ENCODE assay signal across 8 cellular contexts in genomic region chr1:165717918-165718515, GRCh38. TPM values are rescaled to one million over a fixed set of nuclear protein-coding genes. Genes with fewer than 3 reads are reported as not detected.
DNase-seq lines count a peak whose midpoint lies in the region; ATAC-seq and TF ChIP-seq lines count a peak whose summit lies in the region.

No MANE protein-coding gene starts in this region.

- POLR2A ChIA-PET in activated CD4-positive, alpha-beta T cell treated with anti-CD3 and anti-CD28 coated beads for 36 hours (lab: Charles Lee) = no interaction called here
- POLR2A ChIA-PET in HEK293 (lab: Yijun Ruan, JAX) = no interaction called here

- H3K36me3 ChIP-seq in HEK293 (ENCODE audit: control insufficient read depth in 2 of 2, insufficient read depth in 1 of 2, low read length in 2 of 2) = no peaks in the 10 kb centered on the region

- intact Hi-C loops in activated CD4-positive, alpha-beta T cell treated with anti-CD3 and anti-CD28 coated beads for 36 hours (cut with DNase I, micrococcal nuclease) = loop anchor here (1.0 to 5.0 kb wide), 2 partner anchors 196 to 759 kb away; no protein-coding TSS in a partner anchor
- intact Hi-C loops in activated CD4-positive, alpha-beta T cell treated with anti-CD3 and anti-CD28 coated beads, Interleukin-2, amount 10 ng/mL, durations not matched to agents 24 days and 14 days (cut with micrococcal nuclease) = loop anchor here (1.0 kb wide), 2 partner anchors 117 to 196 kb away; no protein-coding TSS in a partner anchor

- no peaks in the 10 kb centered on the region for H3K4me1 Mint-ChIP-seq in activated CD4-positive, alpha-beta T cell treated with anti-CD3 and anti-CD28 coated beads for 36 hours
- H3K4me1 Mint-ChIP-seq in activated CD4-positive, alpha-beta T cell treated with anti-CD3 and anti-CD28 coated beads, Interleukin-2, amount 10 ng/mL, durations not matched to agents 24 days and 14 days = no peaks in the 10 kb centered on the region
- no peaks in the 10 kb centered on the region for H3K4me1 Mint-ChIP-seq in progenitor cell of endocrine pancreas (ENCODE audit: low read depth)

- peaks cover 3% of the 10 kb centered on the region for H3K27me3 Mint-ChIP-seq in activated CD4-positive, alpha-beta T cell treated with anti-CD3 and anti-CD28 coated beads for 36 hours
- H3K27me3 Mint-ChIP-seq in activated CD4-positive, alpha-beta T cell treated with anti-CD3 and anti-CD28 coated beads, Interleukin-2, amount 10 ng/mL, durations not matched to agents 24 days and 14 days = peaks cover 7% of the 10 kb centered on the region
- no peaks in the 10 kb centered on the region for H3K27me3 Mint-ChIP-seq in progenitor cell of endocrine pancreas

- no peaks in the 10 kb centered on the region; the same call in 1 of the 2 replicates for H3K9me3 ChIP-seq in HEK293 (ENCODE audit: control insufficient read depth, insufficient read depth, low read depth, low read length)

- CTCF ChIA-PET in activated CD4-positive, alpha-beta T cell treated with anti-CD3 and anti-CD28 coated beads for 36 hours (lab: Charles Lee) = interaction anchor here (0.5 to 1.0 kb wide), 3 partner anchors 154 to 197 kb away, joined by 3 read pairs; no protein-coding TSS in a partner anchor
- CTCF ChIA-PET in HEK293 (lab: Yijun Ruan, JAX) = interaction anchor here (0.6 to 1.7 kb wide), 14 partner anchors 9 to 766 kb away, joined by 3 to 15 read pairs (median 4); partner anchors contain the start of gene ALDH9A1

- no peak overlapping the region for H3K27ac Mint-ChIP-seq in activated CD4-positive, alpha-beta T cell treated with anti-CD3 and anti-CD28 coated beads for 36 hours
- no peak overlapping the region for H3K27ac Mint-ChIP-seq in activated CD4-positive, alpha-beta T cell treated with anti-CD3 and anti-CD28 coated beads, Interleukin-2, amount 10 ng/mL, durations not matched to agents 24 days and 14 days
- H3K27ac Mint-ChIP-seq in progenitor cell of endocrine pancreas = no peak overlapping the region

- no peaks in the 10 kb centered on the region for H3K36me3 Mint-ChIP-seq in activated CD4-positive, alpha-beta T cell treated with anti-CD3 and anti-CD28 coated beads for 36 hours (ENCODE audit: low read depth)
- H3K36me3 Mint-ChIP-seq in activated CD4-positive, alpha-beta T cell treated with anti-CD3 and anti-CD28 coated beads, Interleukin-2, amount 10 ng/mL, durations not matched to agents 24 days and 14 days (ENCODE audit: low read depth) = no peaks in the 10 kb centered on the region
- no peaks in the 10 kb centered on the region for H3K36me3 Mint-ChIP-seq in progenitor cell of endocrine pancreas (ENCODE audit: insufficient read depth)

- no peaks in the 10 kb centered on the region for H3K9me3 Mint-ChIP-seq in activated CD4-positive, alpha-beta T cell treated with anti-CD3 and anti-CD28 coated beads for 36 hours (ENCODE audit: low read depth)
- H3K9me3 Mint-ChIP-seq in activated CD4-positive, alpha-beta T cell treated with anti-CD3 and anti-CD28 coated beads, Interleukin-2, amount 10 ng/mL, durations not matched to agents 24 days and 14 days = no peaks in the 10 kb centered on the region
- H3K9me3 Mint-ChIP-seq in progenitor cell of endocrine pancreas (ENCODE audit: low read depth) = peaks cover 4% of the 10 kb centered on the region

- TF ChIP-seq CTCF in HEK293 (tag by site-specific recombination; IDR thresholded peaks at IDR 0.05) (peak; percentile 79), foreskin fibroblast (IDR thresholded peaks at IDR 0.05; ENCODE audit: low read depth, low read length) (peak; percentile 92), progenitor cell of endocrine pancreas (IDR thresholded peaks at IDR 0.05; ENCODE audit: unreplicated experiment) (peak; percentile 76)

- DNase-seq in activated CD4-positive, alpha-beta T cell treated with anti-CD3 and anti-CD28 coated beads for 36 hours = peak; percentile 55
- DNase-seq in activated CD4-positive, alpha-beta T cell treated with anti-CD3 and anti-CD28 coated beads for 1 hour = no peak
- DNase-seq in NCI-H2171 (lab: John Stamatoyannopoulos, UW) = peak; percentile 20
- DNase-seq in activated CD4-positive, alpha-beta T cell treated with anti-CD3 and anti-CD28 coated beads, Interleukin-2, amount 10 ng/mL, durations not matched to agents 24 days and 14 days = peak; percentile 82
- DNase-seq in foreskin fibroblast = peak; percentile 48 to 81
- peak; percentile 15 for DNase-seq in progenitor cell of endocrine pancreas (ENCODE audit: low spot score, unreplicated experiment)

- ATAC-seq in activated CD4-positive, alpha-beta T cell treated with anti-CD3 and anti-CD28 coated beads for 36 hours = no peak
- ATAC-seq in HG02763 (IDR thresholded peaks at IDR 0.05; ENCODE audit: unreplicated experiment) = no peak

- no peaks in the 10 kb centered on the region for H3K4me1 ChIP-seq in HEK293 (ENCODE audit: control insufficient read depth, insufficient read depth, low read length)

- H3K27ac ChIP-seq in HEK293 (ENCODE audit: extremely low read depth, low read depth, low read length) = no peak overlapping the region

- H3K4me3 Mint-ChIP-seq in activated CD4-positive, alpha-beta T cell treated with anti-CD3 and anti-CD28 coated beads for 36 hours = no peak overlapping the region
- no peak overlapping the region for H3K4me3 Mint-ChIP-seq in activated CD4-positive, alpha-beta T cell treated with anti-CD3 and anti-CD28 coated beads, Interleukin-2, amount 10 ng/mL, durations not matched to agents 24 days and 14 days
- no peak overlapping the region for H3K4me3 Mint-ChIP-seq in progenitor cell of endocrine pancreas (ENCODE audit: low read depth)

- H3K4me3 ChIP-seq in HEK293 (ENCODE audit: low read depth, low read length) = no peak overlapping the region
- no peak overlapping the region for H3K4me3 ChIP-seq in foreskin fibroblast (ENCODE audit: low read depth in 1 of 2, low read length in 2 of 2)

TF ChIP-seq in HEK293, 187 proteins besides CTCF, POLR2A, EP300 and RAD21:
- TF ChIP-seq ZNF654 (tag by site-specific recombination; IDR thresholded peaks at IDR 0.05; ENCODE audit: low read depth) (peak; percentile 95), PRDM6 (tag by site-specific recombination; IDR thresholded peaks at IDR 0.05) (peak; percentile 78), ZNF366 (tag by site-specific recombination; conservative IDR thresholded peaks at IDR 0.05) (peak; percentile 26; the same call in 1 of the 2 replicates), ZNF571 (tag by site-specific recombination; IDR thresholded peaks at IDR 0.05) (no peak)

RNA-seq across cellular contexts. Expression of gene ALDH9A1, which starts 19.7 kb away (rescaled TPM):
- total RNA-seq in activated CD4-positive, alpha-beta T cell treated with anti-CD3 and anti-CD28 coated beads for 36 hours = 10 to 100 TPM; 29.0 to 37.6 TPM
- total RNA-seq in activated CD4-positive, alpha-beta T cell treated with anti-CD3 and anti-CD28 coated beads, Interleukin-2, amount 10 ng/mL, durations not matched to agents 24 days and 14 days = 41.8 and 43.8 TPM in 2 replicates
- total RNA-seq in progenitor cell of endocrine pancreas = 37.3 and 39.0 TPM in 2 replicates

RNA-seq across cellular contexts. Expression of gene TMCO1, which starts 50.7 kb away (rescaled TPM):
- total RNA-seq in activated CD4-positive, alpha-beta T cell treated with anti-CD3 and anti-CD28 coated beads for 36 hours = 10 to 100 TPM; 57.7 to 70.5 TPM
- total RNA-seq in activated CD4-positive, alpha-beta T cell treated with anti-CD3 and anti-CD28 coated beads, Interleukin-2, amount 10 ng/mL, durations not matched to agents 24 days and 14 days = 91.8 and 94.3 TPM in 2 replicates
- total RNA-seq in progenitor cell of endocrine pancreas = 99.4 and 102 TPM in 2 replicates
